Comparison of ENCODE assay signal across 28 cellular contexts in genomic region chr9:136611606-136612005, GRCh38. TPM values are rescaled to one million over a fixed set of nuclear protein-coding genes. Genes with fewer than 3 reads are reported as not detected.
"Had no signal": no experiment of that assay in that cellular context is flagged by ENCODE, and none has a peak within 500 bp of the region (broad histone marks: within the 10 kb centered on the region; RNA-seq: fewer than 3 reads in every experiment).

No MANE protein-coding gene starts in this region.

- H3K27ac ChIP-seq: adrenal gland, body of pancreas, colonic mucosa, epithelial cell of prostate, parathyroid adenoma, psoas muscle, tibial nerve had no signal

- H3K4me1 Mint-ChIP-seq: naive thymus-derived CD4-positive, alpha-beta T cell had no signal

- H3K27me3 ChIP-seq: adrenal gland, body of pancreas, colonic mucosa, tibial nerve had no signal

- H3K9me3 Mint-ChIP-seq: activated B cell treated with CpG ODN at 0.5 μM for 24 hours; activated T-cell treated with anti-CD3 and anti-CD28 coated beads, Interleukin-2, amount 50 U/mL, for 72 hours; naive thymus-derived CD4-positive, alpha-beta T cell; stimulated activated memory B cell treated with anti-CD40 and anti-IgM and Interleukin-4, amounts not matched to agents 10 μg/mL and 1 μg/mL and 100 μg/mL, for 72 hours had no signal

- H2AFZ ChIP-seq: parathyroid adenoma had no signal

- ATAC-seq: activated T-cell treated with anti-CD3 and anti-CD28 coated beads, Interleukin-2, amount 50 U/mL, for 72 hours; body of pancreas; left ventricle myocardium superior; naive thymus-derived CD4-positive, alpha-beta T cell; psoas muscle; stimulated activated memory B cell treated with anti-CD40 and anti-IgM and Interleukin-4, amounts not matched to agents 10 μg/mL and 1 μg/mL and 100 μg/mL, for 72 hours; T-helper 17 cell had no signal

- H3K36me3 ChIP-seq: adrenal gland, colonic mucosa, tibial nerve had no signal

- H3K4me2 ChIP-seq: smooth muscle cell had no signal

- H3K4me1 ChIP-seq: adrenal gland, parathyroid adenoma, psoas muscle had no signal

- H3K4me3 Mint-ChIP-seq: activated B cell treated with CpG ODN at 0.5 μM for 24 hours; activated naive CD8-positive, alpha-beta T cell; activated T-cell treated with anti-CD3 and anti-CD28 coated beads, Interleukin-2, amount 50 U/mL, for 72 hours; naive thymus-derived CD4-positive, alpha-beta T cell; stimulated activated memory B cell treated with anti-CD40 and anti-IgM and Interleukin-4, amounts not matched to agents 10 μg/mL and 1 μg/mL and 100 μg/mL, for 72 hours; T-helper 17 cell had no signal

- H3K9ac ChIP-seq: parathyroid adenoma had no signal

- H3K27me3 Mint-ChIP-seq: activated naive CD8-positive, alpha-beta T cell had no signal

- H3K79me2 ChIP-seq: parathyroid adenoma had no signal

- H3K4me3 ChIP-seq: adrenal gland, body of pancreas, colonic mucosa, psoas muscle, smooth muscle cell, tibial nerve had no signal

- FAIRE-seq: endometrium, frontal cortex had no signal

- H3K9me3 ChIP-seq: adrenal gland, body of pancreas, colonic mucosa, psoas muscle, tibial nerve had no signal

- DNase-seq: activated B cell treated with CpG ODN at 0.5 μM for 24 hours; activated naive CD4-positive, alpha-beta T cell treated with Interleukin-2 at 50 U/mL for 16 hours; activated T-cell treated with anti-CD3 and anti-CD28 coated beads for 4 hours; activated T-cell treated with anti-CD3 and anti-CD28 coated beads, Interleukin-2, amount 50 U/mL, for 72 hours; adrenal gland; aorta; body of pancreas; cerebellar nuclear complex; colonic mucosa; effector CD8-positive, alpha-beta T cell; islet precursor cell; left ventricle myocardium superior; naive thymus-derived CD4-positive, alpha-beta T cell; occipital lobe; psoas muscle; stimulated activated CD4-positive, alpha-beta T cell treated with anti-CD3 and anti-CD28 coated beads, Interleukin-1b, Interleukin-23, amount 100 ng/mL, for 48 hours; stimulated activated CD4-positive, alpha-beta T cell treated with anti-CD3 and anti-CD28 coated beads, Interleukin-4, amount 100 ng/mL, for 4 hours; stimulated activated CD8-positive, alpha-beta memory T cell treated with anti-CD3 and anti-CD28 coated beads, Interleukin-4, amount 100 ng/mL, for 48 hours; T-helper 17 cell; T1000 had no signal

- H3K27ac Mint-ChIP-seq: activated B cell treated with CpG ODN at 0.5 μM for 24 hours; activated naive CD8-positive, alpha-beta T cell; activated T-cell treated with anti-CD3 and anti-CD28 coated beads, Interleukin-2, amount 50 U/mL, for 72 hours; naive thymus-derived CD4-positive, alpha-beta T cell; stimulated activated memory B cell treated with anti-CD40 and anti-IgM and Interleukin-4, amounts not matched to agents 10 μg/mL and 1 μg/mL and 100 μg/mL, for 72 hours; T-helper 17 cell had no signal

RNA-seq across cellular contexts. Expression of gene EGFL7, which starts 51.1 kb away (rescaled TPM):
- total RNA-seq: activated B cell treated with CpG ODN at 0.5 μM for 24 hours had no signal
- polyA plus RNA-seq: naive thymus-derived CD4-positive, alpha-beta T cell had no signal
